Comparison of ENCODE assay signal across 2 cellular contexts in genomic region chr1:27661412-27662075, GRCh38.
TF ChIP-seq lines count a peak whose summit lies in the region.

No MANE protein-coding gene starts in this region.

TF ChIP-seq in H1, 55 proteins besides CTCF, POLR2A, EP300 and RAD21:
- TF ChIP-seq ATF3 (IDR thresholded peaks at IDR 0.05; ENCODE audit: insufficient read depth, low read depth, low read length) = no peak
- TF ChIP-seq RXRA (IDR thresholded peaks at IDR 0.05; ENCODE audit: insufficient read depth, low read depth, low read length) = no peak

TF ChIP-seq in GM23338, 12 proteins besides CTCF, POLR2A, EP300 and RAD21:
- TF ChIP-seq STAT1 (IDR thresholded peaks at IDR 0.05; ENCODE audit: unreplicated experiment) (no peak), ETS1 (IDR thresholded peaks at IDR 0.05) (no peak), POLR2AphosphoS5 (IDR thresholded peaks at IDR 0.05; ENCODE audit: low read depth) (no peak), ZNF114 (CRISPR knock-in tag; IDR thresholded peaks at IDR 0.05) (no peak), EZH2 (IDR thresholded peaks at IDR 0.05; ENCODE audit: low read depth, unreplicated experiment) (no peak), JUNB (IDR thresholded peaks at IDR 0.05; ENCODE audit: unreplicated experiment) (no peak), ZNF331 (CRISPR knock-in tag; IDR thresholded peaks at IDR 0.05; ENCODE audit: low read depth) (no peak)
